1 cellular context compared by ENCODE assay signal in the genomic region with DNA sequence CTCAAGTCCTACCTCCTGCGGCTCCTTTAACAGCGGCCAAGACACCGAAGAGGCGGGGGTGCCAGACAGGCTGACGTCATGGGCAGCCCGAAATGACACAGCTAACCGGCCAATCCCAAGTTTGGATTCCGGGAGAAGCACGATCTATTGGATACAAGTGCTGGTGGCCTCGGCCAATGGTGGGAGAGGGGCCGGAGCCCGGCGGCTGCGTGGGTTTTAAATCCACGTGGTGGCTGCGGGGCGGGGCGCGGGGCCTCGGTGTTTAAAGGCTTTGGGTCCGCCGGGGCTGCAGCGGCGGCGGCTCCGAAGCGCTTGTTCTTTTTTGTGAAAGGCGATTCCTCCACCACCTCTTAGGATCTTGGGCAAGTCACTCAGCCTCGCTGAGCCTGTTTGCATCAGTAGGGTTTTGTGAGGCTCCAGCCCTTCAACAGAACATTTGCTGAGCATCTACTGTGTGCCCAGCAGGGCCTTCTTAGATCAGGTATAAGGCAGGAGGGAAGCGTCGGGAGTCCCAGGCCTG.
TF ChIP-seq lines count a peak whose summit lies in the region.

No MANE protein-coding gene starts in this region.

TF ChIP-seq in GM12878, 131 proteins besides CTCF, POLR2A, EP300 and RAD21 (continued from another document):
- TF ChIP-seq, protein P1, sequence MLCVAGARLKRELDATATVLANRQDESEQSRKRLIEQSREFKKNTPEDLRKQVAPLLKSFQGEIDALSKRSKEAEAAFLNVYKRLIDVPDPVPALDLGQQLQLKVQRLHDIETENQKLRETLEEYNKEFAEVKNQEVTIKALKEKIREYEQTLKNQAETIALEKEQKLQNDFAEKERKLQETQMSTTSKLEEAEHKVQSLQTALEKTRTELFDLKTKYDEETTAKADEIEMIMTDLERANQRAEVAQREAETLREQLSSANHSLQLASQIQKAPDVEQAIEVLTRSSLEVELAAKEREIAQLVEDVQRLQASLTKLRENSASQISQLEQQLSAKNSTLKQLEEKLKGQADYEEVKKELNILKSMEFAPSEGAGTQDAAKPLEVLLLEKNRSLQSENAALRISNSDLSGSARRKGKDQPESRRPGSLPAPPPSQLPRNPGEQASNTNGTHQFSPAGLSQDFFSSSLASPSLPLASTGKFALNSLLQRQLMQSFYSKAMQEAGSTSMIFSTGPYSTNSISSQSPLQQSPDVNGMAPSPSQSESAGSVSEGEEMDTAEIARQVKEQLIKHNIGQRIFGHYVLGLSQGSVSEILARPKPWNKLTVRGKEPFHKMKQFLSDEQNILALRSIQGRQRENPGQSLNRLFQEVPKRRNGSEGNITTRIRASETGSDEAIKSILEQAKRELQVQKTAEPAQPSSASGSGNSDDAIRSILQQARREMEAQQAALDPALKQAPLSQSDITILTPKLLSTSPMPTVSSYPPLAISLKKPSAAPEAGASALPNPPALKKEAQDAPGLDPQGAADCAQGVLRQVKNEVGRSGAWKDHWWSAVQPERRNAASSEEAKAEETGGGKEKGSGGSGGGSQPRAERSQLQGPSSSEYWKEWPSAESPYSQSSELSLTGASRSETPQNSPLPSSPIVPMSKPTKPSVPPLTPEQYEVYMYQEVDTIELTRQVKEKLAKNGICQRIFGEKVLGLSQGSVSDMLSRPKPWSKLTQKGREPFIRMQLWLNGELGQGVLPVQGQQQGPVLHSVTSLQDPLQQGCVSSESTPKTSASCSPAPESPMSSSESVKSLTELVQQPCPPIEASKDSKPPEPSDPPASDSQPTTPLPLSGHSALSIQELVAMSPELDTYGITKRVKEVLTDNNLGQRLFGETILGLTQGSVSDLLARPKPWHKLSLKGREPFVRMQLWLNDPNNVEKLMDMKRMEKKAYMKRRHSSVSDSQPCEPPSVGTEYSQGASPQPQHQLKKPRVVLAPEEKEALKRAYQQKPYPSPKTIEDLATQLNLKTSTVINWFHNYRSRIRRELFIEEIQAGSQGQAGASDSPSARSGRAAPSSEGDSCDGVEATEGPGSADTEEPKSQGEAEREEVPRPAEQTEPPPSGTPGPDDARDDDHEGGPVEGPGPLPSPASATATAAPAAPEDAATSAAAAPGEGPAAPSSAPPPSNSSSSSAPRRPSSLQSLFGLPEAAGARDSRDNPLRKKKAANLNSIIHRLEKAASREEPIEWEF (IDR thresholded peaks at IDR 0.05; ENCODE audit: insufficient replicate concordance, low read depth, low read length): no peak
- TF ChIP-seq POLR2AphosphoS2 (IDR thresholded peaks at IDR 0.05; ENCODE audit: low read depth, low read length) (no peak), TBL1XR1 (IDR thresholded peaks at IDR 0.05; ENCODE audit: low read depth, low read length) (no peak), TCF3 (IDR thresholded peaks at IDR 0.05; ENCODE audit: borderline replicate concordance, insufficient read depth, low read depth, low read length) (no peak), SUZ12 (IDR thresholded peaks at IDR 0.05; ENCODE audit: unreplicated experiment) (no peak), GABPA (IDR thresholded peaks at IDR 0.05; ENCODE audit: low read depth) (no peak), TCF7 (IDR thresholded peaks at IDR 0.05; ENCODE audit: borderline replicate concordance) (no peak), CHD1 (IDR thresholded peaks at IDR 0.05; ENCODE audit: low read depth, low read length) (no peak), FOS (IDR thresholded peaks at IDR 0.05; ENCODE audit: borderline replicate concordance, extremely low read depth, insufficient read length) (peak; percentile 65), KAT2A (conservative IDR thresholded peaks at IDR 0.05; ENCODE audit: control insufficient read depth, low read depth, low read length) (no peak), SP1 (IDR thresholded peaks at IDR 0.05; ENCODE audit: low read depth, low read length) (peak; percentile 97), CREB1 (IDR thresholded peaks at IDR 0.05; ENCODE audit: low read depth) (peak; percentile 84), MYB (IDR thresholded peaks at IDR 0.05; ENCODE audit: borderline replicate concordance, low read depth, low read length) (no peak)
- TF ChIP-seq, protein P2, sequence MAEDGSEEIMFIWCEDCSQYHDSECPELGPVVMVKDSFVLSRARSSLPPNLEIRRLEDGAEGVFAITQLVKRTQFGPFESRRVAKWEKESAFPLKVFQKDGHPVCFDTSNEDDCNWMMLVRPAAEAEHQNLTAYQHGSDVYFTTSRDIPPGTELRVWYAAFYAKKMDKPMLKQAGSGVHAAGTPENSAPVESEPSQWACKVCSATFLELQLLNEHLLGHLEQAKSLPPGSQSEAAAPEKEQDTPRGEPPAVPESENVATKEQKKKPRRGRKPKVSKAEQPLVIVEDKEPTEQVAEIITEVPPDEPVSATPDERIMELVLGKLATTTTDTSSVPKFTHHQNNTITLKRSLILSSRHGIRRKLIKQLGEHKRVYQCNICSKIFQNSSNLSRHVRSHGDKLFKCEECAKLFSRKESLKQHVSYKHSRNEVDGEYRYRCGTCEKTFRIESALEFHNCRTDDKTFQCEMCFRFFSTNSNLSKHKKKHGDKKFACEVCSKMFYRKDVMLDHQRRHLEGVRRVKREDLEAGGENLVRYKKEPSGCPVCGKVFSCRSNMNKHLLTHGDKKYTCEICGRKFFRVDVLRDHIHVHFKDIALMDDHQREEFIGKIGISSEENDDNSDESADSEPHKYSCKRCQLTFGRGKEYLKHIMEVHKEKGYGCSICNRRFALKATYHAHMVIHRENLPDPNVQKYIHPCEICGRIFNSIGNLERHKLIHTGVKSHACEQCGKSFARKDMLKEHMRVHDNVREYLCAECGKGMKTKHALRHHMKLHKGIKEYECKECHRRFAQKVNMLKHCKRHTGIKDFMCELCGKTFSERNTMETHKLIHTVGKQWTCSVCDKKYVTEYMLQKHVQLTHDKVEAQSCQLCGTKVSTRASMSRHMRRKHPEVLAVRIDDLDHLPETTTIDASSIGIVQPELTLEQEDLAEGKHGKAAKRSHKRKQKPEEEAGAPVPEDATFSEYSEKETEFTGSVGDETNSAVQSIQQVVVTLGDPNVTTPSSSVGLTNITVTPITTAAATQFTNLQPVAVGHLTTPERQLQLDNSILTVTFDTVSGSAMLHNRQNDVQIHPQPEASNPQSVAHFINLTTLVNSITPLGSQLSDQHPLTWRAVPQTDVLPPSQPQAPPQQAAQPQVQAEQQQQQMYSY (CRISPR knock-in tag; IDR thresholded peaks at IDR 0.05): no peak
- TF ChIP-seq, protein P3, sequence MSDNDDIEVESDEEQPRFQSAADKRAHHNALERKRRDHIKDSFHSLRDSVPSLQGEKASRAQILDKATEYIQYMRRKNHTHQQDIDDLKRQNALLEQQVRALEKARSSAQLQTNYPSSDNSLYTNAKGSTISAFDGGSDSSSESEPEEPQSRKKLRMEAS (IDR thresholded peaks at IDR 0.05; ENCODE audit: low read depth, low read length): peak; percentile 80
- TF ChIP-seq, protein P4, sequence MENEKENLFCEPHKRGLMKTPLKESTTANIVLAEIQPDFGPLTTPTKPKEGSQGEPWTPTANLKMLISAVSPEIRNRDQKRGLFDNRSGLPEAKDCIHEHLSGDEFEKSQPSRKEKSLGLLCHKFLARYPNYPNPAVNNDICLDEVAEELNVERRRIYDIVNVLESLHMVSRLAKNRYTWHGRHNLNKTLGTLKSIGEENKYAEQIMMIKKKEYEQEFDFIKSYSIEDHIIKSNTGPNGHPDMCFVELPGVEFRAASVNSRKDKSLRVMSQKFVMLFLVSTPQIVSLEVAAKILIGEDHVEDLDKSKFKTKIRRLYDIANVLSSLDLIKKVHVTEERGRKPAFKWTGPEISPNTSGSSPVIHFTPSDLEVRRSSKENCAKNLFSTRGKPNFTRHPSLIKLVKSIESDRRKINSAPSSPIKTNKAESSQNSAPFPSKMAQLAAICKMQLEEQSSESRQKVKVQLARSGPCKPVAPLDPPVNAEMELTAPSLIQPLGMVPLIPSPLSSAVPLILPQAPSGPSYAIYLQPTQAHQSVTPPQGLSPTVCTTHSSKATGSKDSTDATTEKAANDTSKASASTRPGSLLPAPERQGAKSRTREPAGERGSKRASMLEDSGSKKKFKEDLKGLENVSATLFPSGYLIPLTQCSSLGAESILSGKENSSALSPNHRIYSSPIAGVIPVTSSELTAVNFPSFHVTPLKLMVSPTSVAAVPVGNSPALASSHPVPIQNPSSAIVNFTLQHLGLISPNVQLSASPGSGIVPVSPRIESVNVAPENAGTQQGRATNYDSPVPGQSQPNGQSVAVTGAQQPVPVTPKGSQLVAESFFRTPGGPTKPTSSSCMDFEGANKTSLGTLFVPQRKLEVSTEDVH (IDR thresholded peaks at IDR 0.05; ENCODE audit: low read depth, partially characterized antibody): no peak
- TF ChIP-seq, protein P5, sequence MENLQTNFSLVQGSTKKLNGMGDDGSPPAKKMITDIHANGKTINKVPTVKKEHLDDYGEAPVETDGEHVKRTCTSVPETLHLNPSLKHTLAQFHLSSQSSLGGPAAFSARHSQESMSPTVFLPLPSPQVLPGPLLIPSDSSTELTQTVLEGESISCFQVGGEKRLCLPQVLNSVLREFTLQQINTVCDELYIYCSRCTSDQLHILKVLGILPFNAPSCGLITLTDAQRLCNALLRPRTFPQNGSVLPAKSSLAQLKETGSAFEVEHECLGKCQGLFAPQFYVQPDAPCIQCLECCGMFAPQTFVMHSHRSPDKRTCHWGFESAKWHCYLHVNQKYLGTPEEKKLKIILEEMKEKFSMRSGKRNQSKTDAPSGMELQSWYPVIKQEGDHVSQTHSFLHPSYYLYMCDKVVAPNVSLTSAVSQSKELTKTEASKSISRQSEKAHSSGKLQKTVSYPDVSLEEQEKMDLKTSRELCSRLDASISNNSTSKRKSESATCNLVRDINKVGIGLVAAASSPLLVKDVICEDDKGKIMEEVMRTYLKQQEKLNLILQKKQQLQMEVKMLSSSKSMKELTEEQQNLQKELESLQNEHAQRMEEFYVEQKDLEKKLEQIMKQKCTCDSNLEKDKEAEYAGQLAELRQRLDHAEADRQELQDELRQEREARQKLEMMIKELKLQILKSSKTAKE (IDR thresholded peaks at IDR 0.05; ENCODE audit: low read depth, poor library complexity, severe bottlenecking): peak; percentile 98
- TF ChIP-seq, protein P6, sequence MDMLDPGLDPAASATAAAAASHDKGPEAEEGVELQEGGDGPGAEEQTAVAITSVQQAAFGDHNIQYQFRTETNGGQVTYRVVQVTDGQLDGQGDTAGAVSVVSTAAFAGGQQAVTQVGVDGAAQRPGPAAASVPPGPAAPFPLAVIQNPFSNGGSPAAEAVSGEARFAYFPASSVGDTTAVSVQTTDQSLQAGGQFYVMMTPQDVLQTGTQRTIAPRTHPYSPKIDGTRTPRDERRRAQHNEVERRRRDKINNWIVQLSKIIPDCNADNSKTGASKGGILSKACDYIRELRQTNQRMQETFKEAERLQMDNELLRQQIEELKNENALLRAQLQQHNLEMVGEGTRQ (IDR thresholded peaks at IDR 0.05; ENCODE audit: borderline replicate concordance, low read depth, low read length): no peak
- TF ChIP-seq, protein P7, sequence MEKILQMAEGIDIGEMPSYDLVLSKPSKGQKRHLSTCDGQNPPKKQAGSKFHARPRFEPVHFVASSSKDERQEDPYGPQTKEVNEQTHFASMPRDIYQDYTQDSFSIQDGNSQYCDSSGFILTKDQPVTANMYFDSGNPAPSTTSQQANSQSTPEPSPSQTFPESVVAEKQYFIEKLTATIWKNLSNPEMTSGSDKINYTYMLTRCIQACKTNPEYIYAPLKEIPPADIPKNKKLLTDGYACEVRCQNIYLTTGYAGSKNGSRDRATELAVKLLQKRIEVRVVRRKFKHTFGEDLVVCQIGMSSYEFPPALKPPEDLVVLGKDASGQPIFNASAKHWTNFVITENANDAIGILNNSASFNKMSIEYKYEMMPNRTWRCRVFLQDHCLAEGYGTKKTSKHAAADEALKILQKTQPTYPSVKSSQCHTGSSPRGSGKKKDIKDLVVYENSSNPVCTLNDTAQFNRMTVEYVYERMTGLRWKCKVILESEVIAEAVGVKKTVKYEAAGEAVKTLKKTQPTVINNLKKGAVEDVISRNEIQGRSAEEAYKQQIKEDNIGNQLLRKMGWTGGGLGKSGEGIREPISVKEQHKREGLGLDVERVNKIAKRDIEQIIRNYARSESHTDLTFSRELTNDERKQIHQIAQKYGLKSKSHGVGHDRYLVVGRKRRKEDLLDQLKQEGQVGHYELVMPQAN (conservative IDR thresholded peaks at IDR 0.05): no peak
- TF ChIP-seq, protein P8, sequence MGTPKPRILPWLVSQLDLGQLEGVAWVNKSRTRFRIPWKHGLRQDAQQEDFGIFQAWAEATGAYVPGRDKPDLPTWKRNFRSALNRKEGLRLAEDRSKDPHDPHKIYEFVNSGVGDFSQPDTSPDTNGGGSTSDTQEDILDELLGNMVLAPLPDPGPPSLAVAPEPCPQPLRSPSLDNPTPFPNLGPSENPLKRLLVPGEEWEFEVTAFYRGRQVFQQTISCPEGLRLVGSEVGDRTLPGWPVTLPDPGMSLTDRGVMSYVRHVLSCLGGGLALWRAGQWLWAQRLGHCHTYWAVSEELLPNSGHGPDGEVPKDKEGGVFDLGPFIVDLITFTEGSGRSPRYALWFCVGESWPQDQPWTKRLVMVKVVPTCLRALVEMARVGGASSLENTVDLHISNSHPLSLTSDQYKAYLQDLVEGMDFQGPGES (IDR thresholded peaks at IDR 0.05): peak; percentile 77; the same call in 1 of the 2 replicates
